In the genomic region with DNA sequence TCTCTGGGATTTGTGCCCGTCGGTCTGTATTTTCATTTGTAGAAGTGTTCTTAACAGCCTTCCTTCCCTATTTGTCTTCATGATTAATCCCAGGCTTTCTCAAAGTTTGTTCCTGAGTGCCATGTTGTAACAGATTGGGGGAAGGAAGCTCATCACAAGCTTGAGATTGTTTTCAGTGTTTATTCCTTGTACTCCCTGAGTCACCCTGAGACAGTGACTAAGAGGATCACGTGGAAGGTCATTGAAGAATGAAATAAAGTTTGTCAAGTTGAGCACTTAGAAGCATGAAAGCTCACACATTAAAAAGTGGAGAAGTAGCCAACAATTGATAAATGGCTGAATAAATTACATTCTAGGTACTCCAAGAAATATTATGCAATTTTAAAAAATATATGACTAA, we compare ENCODE assay signal across 10 cellular contexts.
DNase-seq lines count a peak whose midpoint lies in the region; ATAC-seq and TF ChIP-seq lines count a peak whose summit lies in the region.
"Had no signal": no experiment of that assay in that cellular context is flagged by ENCODE, and none has a peak within 500 bp of the region (broad histone marks: within the 10 kb centered on the region; RNA-seq: fewer than 3 reads in every experiment).

No MANE protein-coding gene starts in this region.

- H3K27ac ChIP-seq in A673 (ENCODE audit: low read depth, low read length, poor library complexity, severe bottlenecking) = no peak overlapping the region
- no peak overlapping the region for H3K27ac ChIP-seq in PC-3 (ENCODE audit: low read length)
- H3K27ac ChIP-seq in foreskin keratinocyte = peak overlapping the region; percentile 26

- TF ChIP-seq CTCF in A673 (conservative IDR thresholded peaks at IDR 0.05; ENCODE audit: low read depth, low read length) (no peak), PC-3 (conservative IDR thresholded peaks at IDR 0.05; ENCODE audit: low read depth, low read length) (no peak), foreskin keratinocyte (conservative IDR thresholded peaks at IDR 0.05) (no peak)

- intact Hi-C loops in A673 (cut with micrococcal nuclease; ENCODE audit: unreplicated experiment) (no loop called here), PC-3 (cut with micrococcal nuclease) (no loop called here), head of caudate nucleus (cut with DNase I) (no loop called here)

- H4K20me1 ChIP-seq in PC-3 (ENCODE audit: low read length) = no peaks in the 10 kb centered on the region

- H3F3A ChIP-seq in PC-3 (ENCODE audit: low read length, unreplicated experiment) = no peaks in the 10 kb centered on the region

- CTCF ChIA-PET in A673 (lab: Charles Lee) = no interaction called here
- CTCF ChIA-PET in PC-3 (lab: Charles Lee) = no interaction called here

- peak; percentile 17 for DNase-seq in A673 (ENCODE audit: low spot score)
- DNase-seq in PC-3 = peak; percentile 56
- DNase-seq in foreskin keratinocyte = peak; percentile 60 to 82
- no peak for DNase-seq in head of caudate nucleus
- DNase-seq in activated effector memory CD4-positive, alpha-beta T cell treated with Interleukin-2 at 50 U/mL for 16 hours = no peak
- DNase-seq in activated naive CD4-positive, alpha-beta T cell treated with anti-CD3 and anti-CD28 coated beads, Interleukin-2, amount 50 U/mL, for 72 hours (ENCODE audit: low spot score in 2 of 2) = no peak
- DNase-seq in HUDEP-2 (lab: John Stamatoyannopoulos, UW; ENCODE audit: unreplicated experiment in 76 of 76) = no peak
- DNase-seq: C1 segment of cervical spinal cord, NCI-H1105 treated with DMSO at 0.1 percent for 48 hours had no signal

- H3K9me3 ChIP-seq in A673 (ENCODE audit: low read depth, low read length, poor library complexity, severe bottlenecking) (no peaks in the 10 kb centered on the region), PC-3 (ENCODE audit: low read length) (no peaks in the 10 kb centered on the region)

- no peak overlapping the region for H3K27ac Mint-ChIP-seq in activated naive CD4-positive, alpha-beta T cell treated with anti-CD3 and anti-CD28 coated beads, Interleukin-2, amount 50 U/mL, for 72 hours

- H3K36me3 Mint-ChIP-seq in activated naive CD4-positive, alpha-beta T cell treated with anti-CD3 and anti-CD28 coated beads, Interleukin-2, amount 50 U/mL, for 72 hours = no peaks in the 10 kb centered on the region

- H3K9me2 ChIP-seq in PC-3 (replicated peaks; ENCODE audit: low read length) = no peaks in the 10 kb centered on the region

- H3K4me2 ChIP-seq in PC-3 (ENCODE audit: low read length) = no peak overlapping the region

- H3K27me3 ChIP-seq in A673 (replicated peaks; ENCODE audit: insufficient read depth, low read depth, low read length, poor library complexity) = no peaks in the 10 kb centered on the region
- H3K27me3 ChIP-seq in PC-3 (ENCODE audit: low read length) = peaks cover 47% of the 10 kb centered on the region
- peaks cover 5% of the 10 kb centered on the region for H3K27me3 ChIP-seq in foreskin keratinocyte

- no peaks in the 10 kb centered on the region for H3K36me3 ChIP-seq in A673 (ENCODE audit: insufficient read depth, low read length, poor library complexity, severe bottlenecking)
- no peaks in the 10 kb centered on the region for H3K36me3 ChIP-seq in PC-3 (ENCODE audit: low read depth, low read length)

- H3K79me2 ChIP-seq in PC-3 (ENCODE audit: low read length) = no peaks in the 10 kb centered on the region

- BruUV-seq in A673 (replicated peaks; lab: Mats Ljungman, UMichigan) (no TSS peak), PC-3 (replicated peaks; lab: Mats Ljungman, UMichigan) (no TSS peak)

- ATAC-seq in GM21526 (IDR thresholded peaks at IDR 0.05; ENCODE audit: low FRiP score, unreplicated experiment) = peak; percentile 5
- no peak for ATAC-seq in PC-3
- peak; percentile 96 for ATAC-seq in foreskin keratinocyte
- ATAC-seq in activated naive CD4-positive, alpha-beta T cell treated with anti-CD3 and anti-CD28 coated beads, Interleukin-2, amount 50 U/mL, for 72 hours = no peak

- no peak overlapping the region for H2AFZ ChIP-seq in PC-3 (ENCODE audit: low read length)

- H3K4me1 ChIP-seq in A673 (ENCODE audit: insufficient read depth, low read length, poor library complexity, severe bottlenecking) (no peaks in the 10 kb centered on the region), PC-3 (ENCODE audit: insufficient read depth, low read length) (no peaks in the 10 kb centered on the region), foreskin keratinocyte (no peaks in the 10 kb centered on the region)

- H3K9ac ChIP-seq in PC-3 (ENCODE audit: low read length) = no peak overlapping the region

- H3K9me3 Mint-ChIP-seq in activated naive CD4-positive, alpha-beta T cell treated with anti-CD3 and anti-CD28 coated beads, Interleukin-2, amount 50 U/mL, for 72 hours = no peaks in the 10 kb centered on the region

- POLR2A ChIA-PET in A673 (lab: Charles Lee; ENCODE audit: low non-redundant PET) = no interaction called here
- POLR2A ChIA-PET in PC-3 (lab: Charles Lee; ENCODE audit: unreplicated experiment) = no interaction called here

- H3K4me3 ChIP-seq in A673 (ENCODE audit: low read depth, low read length, poor library complexity, severe bottlenecking) (no peak overlapping the region), PC-3 (ENCODE audit: low read length) (no peak overlapping the region)

Comparison
In these comparisons a context has a peak if more than half of its experiments do, and no peak if none do; other contexts are left out.
1. DNase-seq: peak in A673 (single experiment), PC-3 (single experiment) and foreskin keratinocyte (2 of 2); none in head of caudate nucleus (0 of 42), activated effector memory CD4-positive, alpha-beta T cell treated with Interleukin-2 at 50 U/mL for 16 hours (single experiment), activated naive CD4-positive, alpha-beta T cell treated with anti-CD3 and anti-CD28 coated beads, Interleukin-2, amount 50 U/mL, for 72 hours (0 of 2) and HUDEP-2 (0 of 76).
2. ATAC-seq: peak in GM21526 (single experiment) and foreskin keratinocyte (single experiment); none in PC-3 (single experiment) and activated naive CD4-positive, alpha-beta T cell treated with anti-CD3 and anti-CD28 coated beads, Interleukin-2, amount 50 U/mL, for 72 hours (0 of 2).